8 cellular contexts compared by ENCODE assay signal in the genomic region with DNA sequence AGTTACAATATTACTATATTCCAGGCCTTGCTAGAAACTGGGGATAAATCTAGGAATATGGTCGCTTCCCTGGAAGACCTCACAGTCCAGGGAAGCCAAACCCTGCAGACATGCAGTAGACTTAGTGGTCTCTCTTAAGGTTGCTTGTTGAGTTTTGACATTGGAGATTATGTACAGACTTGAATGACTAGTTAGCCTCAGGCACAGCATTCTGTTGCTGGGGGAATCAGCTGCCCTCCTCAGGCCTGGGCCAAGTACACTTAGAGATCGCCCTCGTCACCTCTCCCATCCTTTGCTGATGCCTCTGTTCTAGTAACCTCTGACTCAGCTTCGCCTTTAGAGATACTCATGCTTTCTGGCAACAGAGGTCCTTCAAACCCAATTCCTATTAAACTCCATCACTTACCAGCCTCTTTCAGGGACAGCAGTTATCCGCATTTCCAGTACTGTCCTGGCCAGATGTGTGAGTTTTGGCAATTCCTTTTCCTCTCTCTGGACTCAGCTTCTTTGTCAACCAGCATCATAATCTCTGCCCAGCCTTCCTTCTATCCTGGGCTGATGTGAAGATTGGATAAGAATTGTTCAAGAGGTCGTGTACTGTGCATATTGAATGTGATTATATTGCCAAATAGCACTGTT. TPM values are rescaled to one million over a fixed set of nuclear protein-coding genes. Genes with fewer than 3 reads are reported as not detected.
DNase-seq lines count a peak whose midpoint lies in the region; ATAC-seq and TF ChIP-seq lines count a peak whose summit lies in the region.

No MANE protein-coding gene starts in this region.

- H3K36me3 ChIP-seq in Karpas-422 (ENCODE audit: insufficient read depth, low read length), result no peaks in the 10 kb centered on the region

- H3K27me3 ChIP-seq in Karpas-422 (ENCODE audit: low read length), result no peaks in the 10 kb centered on the region

- H3K4me1 ChIP-seq in Karpas-422 (ENCODE audit: low read length), result peaks cover 20% of the 10 kb centered on the region

- H3K9me3 ChIP-seq in Karpas-422 (ENCODE audit: low read length), result no peaks in the 10 kb centered on the region

- peak overlapping the region; percentile 81 for H3K27ac ChIP-seq in Karpas-422 (ENCODE audit: low read length)

- peaks cover 0 to 5% (median 0%) of the 10 kb centered on the region in 7 donors for H3K9me3 Mint-ChIP-seq in CD14-positive monocyte
- H3K9me3 Mint-ChIP-seq in central memory CD8-positive, alpha-beta T cell, result no peaks in the 10 kb centered on the region
- no peaks in the 10 kb centered on the region for H3K9me3 Mint-ChIP-seq in natural killer cell

- H3K9me2 ChIP-seq in Karpas-422 (replicated peaks; ENCODE audit: insufficient read depth, low read length), result no peaks in the 10 kb centered on the region; the same call in 1 of the 2 replicates

- H3K36me3 Mint-ChIP-seq in CD14-positive monocyte (peaks cover 34 to 36% of the 10 kb centered on the region in 2 donors), natural killer cell (no peaks in the 10 kb centered on the region)
- H3K36me3 Mint-ChIP-seq in central memory CD8-positive, alpha-beta T cell (ENCODE audit: insufficient read depth), result peaks cover 15% of the 10 kb centered on the region

- no peak for ATAC-seq in central memory CD8-positive, alpha-beta T cell (replicated peaks; ENCODE audit: extremely low read depth, poor library complexity, severe bottlenecking)
- ATAC-seq in natural killer cell (no peak), HG02610 (IDR thresholded peaks at IDR 0.05; ENCODE audit: unreplicated experiment) (no peak)

- peak overlapping the region; percentile 73 for H3K4me3 ChIP-seq in Karpas-422 (ENCODE audit: low read length)

- peak overlapping the region; percentile 89 to 97 for H3K4me3 Mint-ChIP-seq in CD14-positive monocyte
- peak overlapping the region; percentile 88 for H3K4me3 Mint-ChIP-seq in central memory CD8-positive, alpha-beta T cell
- peak overlapping the region; percentile 94 for H3K4me3 Mint-ChIP-seq in natural killer cell

- peak overlapping the region; percentile 94 for H3K4me2 ChIP-seq in Karpas-422 (ENCODE audit: low read depth, low read length, poor library complexity, severe bottlenecking)

- H3K79me2 ChIP-seq in Karpas-422 (ENCODE audit: low read length), result peaks cover 5% of the 10 kb centered on the region; the same call in 1 of the 2 replicates

- H3K27ac Mint-ChIP-seq in CD14-positive monocyte (peak overlapping the region; percentile 99 to 100 (median 100)), natural killer cell (peak overlapping the region; percentile 95 to 96)
- peak overlapping the region; percentile 96 for H3K27ac Mint-ChIP-seq in central memory CD8-positive, alpha-beta T cell (ENCODE audit: low read depth)

- intact Hi-C loops in CD14-positive monocyte (cut with micrococcal nuclease) (no loop called here), natural killer cell (cut with micrococcal nuclease) (loop anchor here (2.0 kb wide), 1 partner anchor 72 kb away; no protein-coding TSS in a partner anchor)

- no peak for DNase-seq in CD14-positive monocyte (ENCODE audit: low spot score)
- no peak for DNase-seq in Karpas-422
- no peak for DNase-seq in central memory CD8-positive, alpha-beta T cell (ENCODE audit: low spot score in 2 of 2)
- no peak for DNase-seq in natural killer cell
- DNase-seq in NCI-H526 (lab: John Stamatoyannopoulos, UW), result no peak
- DNase-seq in G401 (ENCODE audit: low spot score), result no peak
- no peak for DNase-seq in COLO668 (lab: John Stamatoyannopoulos, UW; ENCODE audit: unreplicated experiment)

- H4K20me1 ChIP-seq in Karpas-422 (ENCODE audit: insufficient read depth, low read depth, low read length), result no peaks in the 10 kb centered on the region

- H2AFZ ChIP-seq in Karpas-422 (ENCODE audit: low read length), result peak overlapping the region; percentile 35; the same call in 1 of the 2 replicates

- peak overlapping the region; percentile 79 for H3K9ac ChIP-seq in Karpas-422 (ENCODE audit: low read length)

- H3K4me1 Mint-ChIP-seq in CD14-positive monocyte (peaks cover 38% of the 10 kb centered on the region), natural killer cell (peaks cover 20 to 24% of the 10 kb centered on the region in 2 donors)
- peaks cover 19% of the 10 kb centered on the region for H3K4me1 Mint-ChIP-seq in central memory CD8-positive, alpha-beta T cell

- H3K27me3 Mint-ChIP-seq in CD14-positive monocyte (ENCODE audit: low read depth in 3 of 3), result peaks cover 0 to 6% (median 0%) of the 10 kb centered on the region in 3 donors
- peaks cover under 1% of the 10 kb centered on the region for H3K27me3 Mint-ChIP-seq in central memory CD8-positive, alpha-beta T cell
- peaks cover 7 to 23% of the 10 kb centered on the region in 2 donors for H3K27me3 Mint-ChIP-seq in natural killer cell (ENCODE audit: low read depth in 2 of 2)

- TF ChIP-seq CTCF in CD14-positive monocyte (IDR thresholded peaks at IDR 0.05), result no peak
- no peak for TF ChIP-seq CTCF in natural killer cell (IDR thresholded peaks at IDR 0.05)

- in situ Hi-C loops in G401 (cut with HindIII; ENCODE audit: low sequenced_read_pairs), result no loop called here

RNA-seq across cellular contexts. Expression of gene ANAPC15, which starts 0.8 kb away (rescaled TPM):
- 100 to 1,000 TPM in 1 of 2 donors, 10 to 100 TPM in 1; 94.8 to 112 TPM for polyA plus RNA-seq in CD14-positive monocyte
- 37.4 and 40.9 TPM in 2 replicates for total RNA-seq in Karpas-422 (2014; rRNA removed; shearing (Covaris generic); ENCODE audit: low replicate concordance)
- total RNA-seq in natural killer cell, result 10 to 100 TPM; 22.0 to 38.3 (median 29.7) TPM
- total RNA-seq in G401 (2014; rRNA removed; shearing (Covaris generic)), result 19.5 and 28.7 TPM in 2 replicates

RNA-seq across cellular contexts. Expression of gene TOMT, which starts 7.6 kb away (rescaled TPM):
- not detected for polyA plus RNA-seq in CD14-positive monocyte
- total RNA-seq in Karpas-422 (2014; rRNA removed; shearing (Covaris generic); ENCODE audit: low replicate concordance), result 0.26 TPM in 1 of 2 replicates, not detected in the other
- not detected for total RNA-seq in natural killer cell
- not detected in 2 replicates for total RNA-seq in G401 (2014; rRNA removed; shearing (Covaris generic))

RNA-seq across cellular contexts. Expression of gene LAMTOR1, which starts 10.2 kb away (rescaled TPM):
- 100 to 1,000 TPM; 256 to 292 TPM for polyA plus RNA-seq in CD14-positive monocyte
- total RNA-seq in Karpas-422 (2014; rRNA removed; shearing (Covaris generic); ENCODE audit: low replicate concordance), result 96.5 and 102 TPM in 2 replicates
- 10 to 100 TPM; 55.5 to 62.9 (median 56.2) TPM for total RNA-seq in natural killer cell
- 185 and 194 TPM in 2 replicates for total RNA-seq in G401 (2014; rRNA removed; shearing (Covaris generic))

RNA-seq across cellular contexts. Expression of gene FOLR3, which starts 22.2 kb away (rescaled TPM):
- 100 to 1,000 TPM in 1 of 2 donors, 10 to 100 TPM in 1; 74.0 to 330 TPM for polyA plus RNA-seq in CD14-positive monocyte
- total RNA-seq in Karpas-422 (2014; rRNA removed; shearing (Covaris generic); ENCODE audit: low replicate concordance), result not detected in 2 replicates
- 1 to 10 TPM in 1 of 3 donors, not detected in 2; 1.1 TPM for total RNA-seq in natural killer cell
- total RNA-seq in G401 (2014; rRNA removed; shearing (Covaris generic)), result not detected in 2 replicates

RNA-seq across cellular contexts. Expression of gene LRRC51, which starts 32.6 kb away (rescaled TPM):
- 1 to 10 TPM; 1.6 to 1.9 TPM for polyA plus RNA-seq in CD14-positive monocyte
- 2.3 and 4.6 TPM in 2 replicates for total RNA-seq in Karpas-422 (2014; rRNA removed; shearing (Covaris generic); ENCODE audit: low replicate concordance)
- 1 to 10 TPM; 2.0 to 3.1 (median 2.5) TPM for total RNA-seq in natural killer cell
- 7.1 and 10.8 TPM in 2 replicates for total RNA-seq in G401 (2014; rRNA removed; shearing (Covaris generic))
